ENCODE assay signal across 8 cellular contexts in the genomic region with DNA sequence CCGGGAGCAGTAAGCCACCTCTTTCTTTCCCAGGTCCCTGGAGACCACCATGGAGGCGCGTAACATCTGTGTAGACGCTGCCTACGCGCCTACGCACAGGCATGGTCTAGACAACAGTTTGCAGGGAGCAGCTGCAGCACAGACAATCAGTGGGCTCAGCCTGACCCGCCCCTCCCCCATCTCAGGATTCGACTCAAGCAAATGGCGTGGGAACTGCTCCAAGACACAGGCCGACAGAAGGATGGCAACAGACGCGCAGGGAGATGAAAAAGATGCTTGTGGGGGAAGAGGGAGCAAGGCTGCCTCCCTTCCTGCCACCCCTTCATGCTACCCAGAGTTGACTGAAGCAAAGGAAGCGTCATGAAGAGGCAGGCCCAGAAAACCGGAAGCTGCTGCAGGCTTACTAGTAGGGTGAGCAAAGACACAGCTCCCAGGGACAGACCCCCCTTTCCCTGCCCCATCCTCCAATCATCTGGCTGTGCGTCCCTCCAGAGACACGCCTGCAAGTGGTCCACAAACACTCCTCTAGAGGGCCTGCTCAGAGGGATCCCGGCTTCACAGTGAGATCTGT. TPM values are rescaled to one million over a fixed set of nuclear protein-coding genes. Genes with fewer than 3 reads are reported as not detected.
DNase-seq lines count a peak whose midpoint lies in the region; ATAC-seq and TF ChIP-seq lines count a peak whose summit lies in the region.

No MANE protein-coding gene starts in this region.

- H3K36me3 Mint-ChIP-seq in stimulated activated naive CD8-positive, alpha-beta T cell treated with anti-CD3 and anti-CD28 coated beads, Interleukin-15, Interleukin-2, amounts not matched to agents 100 ng/mL and 50 ng/mL, for 24 hours (ENCODE audit: low read depth): peaks cover 11% of the 10 kb centered on the region

- TF ChIP-seq CTCF in DOHH2 (IDR thresholded peaks at IDR 0.05; ENCODE audit: low read depth, low read length, poor library complexity, severe bottlenecking) (peak; percentile 49), breast epithelium (IDR thresholded peaks at IDR 0.05) (no peak), lower lobe of right lung (IDR thresholded peaks at IDR 0.05) (no peak), prostate gland (IDR thresholded peaks at IDR 0.05) (no peak)

- H3K27me3 ChIP-seq in DOHH2 (ENCODE audit: control insufficient read depth, low read length) (no peaks in the 10 kb centered on the region), breast epithelium (no peaks in the 10 kb centered on the region), lower lobe of right lung (ENCODE audit: low read depth) (no peaks in the 10 kb centered on the region), prostate gland (replicated peaks; ENCODE audit: insufficient read depth) (no peaks in the 10 kb centered on the region)

- peak overlapping the region; percentile 22 for H3K27ac ChIP-seq in DOHH2 (ENCODE audit: low read depth, low read length)
- peak overlapping the region; percentile 36 to 56 for H3K27ac ChIP-seq in breast epithelium
- H3K27ac ChIP-seq in lower lobe of right lung: peak overlapping the region; percentile 66
- no peak overlapping the region for H3K27ac ChIP-seq in prostate gland

- intact Hi-C loops in breast epithelium (cut with DNase I; ENCODE audit: low total_unique reads): no loop called here
- intact Hi-C loops in lower lobe of right lung (cut with DNase I): no loop called here
- intact Hi-C loops in prostate gland (cut with DNase I): no loop called here

- H3K36me3 ChIP-seq in DOHH2 (ENCODE audit: control insufficient read depth, low read length): peaks cover 71% of the 10 kb centered on the region
- no peaks in the 10 kb centered on the region for H3K36me3 ChIP-seq in breast epithelium
- peaks cover 27% of the 10 kb centered on the region for H3K36me3 ChIP-seq in lower lobe of right lung
- no peaks in the 10 kb centered on the region for H3K36me3 ChIP-seq in prostate gland

- H3K4me1 ChIP-seq in DOHH2 (ENCODE audit: control insufficient read depth, low read length): peaks cover 63% of the 10 kb centered on the region
- H3K4me1 ChIP-seq in breast epithelium: peaks cover 0 to 8% of the 10 kb centered on the region in 2 donors
- peaks cover 48% of the 10 kb centered on the region for H3K4me1 ChIP-seq in lower lobe of right lung
- H3K4me1 ChIP-seq in prostate gland (replicated peaks): peaks cover 6% of the 10 kb centered on the region

- peaks cover 18% of the 10 kb centered on the region for H3F3A ChIP-seq in DOHH2 (ENCODE audit: control insufficient read depth, insufficient read depth)

- TF ChIP-seq POLR2A in breast epithelium (IDR thresholded peaks at IDR 0.05) (no peak), prostate gland (IDR thresholded peaks at IDR 0.05) (no peak)

- peaks cover 44% of the 10 kb centered on the region for H3K4me1 Mint-ChIP-seq in stimulated activated naive CD8-positive, alpha-beta T cell treated with anti-CD3 and anti-CD28 coated beads, Interleukin-15, Interleukin-2, amounts not matched to agents 100 ng/mL and 50 ng/mL, for 24 hours (ENCODE audit: low read depth)

- no peaks in the 10 kb centered on the region for H3K27me3 Mint-ChIP-seq in stimulated activated naive CD8-positive, alpha-beta T cell treated with anti-CD3 and anti-CD28 coated beads, Interleukin-15, Interleukin-2, amounts not matched to agents 100 ng/mL and 50 ng/mL, for 24 hours

- H3K4me2 ChIP-seq in DOHH2 (ENCODE audit: low read length): peak overlapping the region; percentile 43

- ATAC-seq in lower lobe of right lung (peak; percentile 56 to 70), HG03565 (IDR thresholded peaks at IDR 0.05; ENCODE audit: unreplicated experiment) (no peak)

- H3K9me3 ChIP-seq in DOHH2 (ENCODE audit: control insufficient read depth, insufficient read depth, low read length) (no peaks in the 10 kb centered on the region), breast epithelium (no peaks in the 10 kb centered on the region), lower lobe of right lung (no peaks in the 10 kb centered on the region), prostate gland (no peaks in the 10 kb centered on the region)

- peaks cover 17% of the 10 kb centered on the region; the same call in 1 of the 2 replicates for H4K20me1 ChIP-seq in DOHH2 (ENCODE audit: control insufficient read depth, insufficient read depth, low read depth, low read length)

- H3K4me3 Mint-ChIP-seq in stimulated activated naive CD8-positive, alpha-beta T cell treated with anti-CD3 and anti-CD28 coated beads, Interleukin-15, Interleukin-2, amounts not matched to agents 100 ng/mL and 50 ng/mL, for 24 hours: no peak overlapping the region

- H3K9me3 Mint-ChIP-seq in stimulated activated naive CD8-positive, alpha-beta T cell treated with anti-CD3 and anti-CD28 coated beads, Interleukin-15, Interleukin-2, amounts not matched to agents 100 ng/mL and 50 ng/mL, for 24 hours: no peaks in the 10 kb centered on the region

- DNase-seq in T-helper 1 cell: peak in 4 of 5 donors; percentile 45 to 68 (median 54)
- DNase-seq in breast epithelium (ENCODE audit: low spot score in 2 of 2): no peak
- peak; percentile 75 for DNase-seq in lower lobe of right lung
- DNase-seq in GOT3 (lab: John Stamatoyannopoulos, UW): no peak
- no peak for DNase-seq in prostate gland (ENCODE audit: low spot score)

- no peaks in the 10 kb centered on the region for H3K9me2 ChIP-seq in DOHH2 (replicated peaks; ENCODE audit: control insufficient read depth, low read length)

- H3K27ac Mint-ChIP-seq in stimulated activated naive CD8-positive, alpha-beta T cell treated with anti-CD3 and anti-CD28 coated beads, Interleukin-15, Interleukin-2, amounts not matched to agents 100 ng/mL and 50 ng/mL, for 24 hours: peak overlapping the region; percentile 79

- peak overlapping the region; percentile 7; the same call in 1 of the 2 replicates for H3K4me3 ChIP-seq in DOHH2 (ENCODE audit: low read length)
- H3K4me3 ChIP-seq in breast epithelium: no peak overlapping the region
- no peak overlapping the region for H3K4me3 ChIP-seq in lower lobe of right lung
- H3K4me3 ChIP-seq in prostate gland: no peak overlapping the region

- WGBS in prostate gland: 57% methylated on average over 18 of the region's 18 CpGs

- peaks cover 90% of the 10 kb centered on the region for H3K79me2 ChIP-seq in DOHH2 (ENCODE audit: control insufficient read depth, low read length)

RNA-seq across cellular contexts. Expression of gene STK40, which starts 19.5 kb away (rescaled TPM):
- 10 to 100 TPM; 22.5 to 36.0 (median 26.2) TPM for total RNA-seq in breast epithelium
- 74.2 TPM for total RNA-seq in lower lobe of right lung
- 100 to 1,000 TPM in 1 of 2 donors, 10 to 100 TPM in 1; 30.8 to 111 TPM for total RNA-seq in prostate gland

RNA-seq across cellular contexts. Expression of gene LSM10, which starts 31.5 kb away (rescaled TPM):
- total RNA-seq in breast epithelium (10 to 100 TPM; 31.8 to 49.5 (median 39.7) TPM), lower lobe of right lung (44.5 TPM), prostate gland (10 to 100 TPM; 36.8 to 72.7 TPM)

RNA-seq across cellular contexts. Expression of gene EVA1B, which starts 42.7 kb away (rescaled TPM):
- total RNA-seq in breast epithelium: 100 to 1,000 TPM in 2 of 3 donors, 10 to 100 TPM in 1; 62.1 to 129 (median 118) TPM
- 25.7 TPM for total RNA-seq in lower lobe of right lung
- total RNA-seq in prostate gland: 10 to 100 TPM; 67.1 to 78.7 TPM

Comparison
In these comparisons a context has a peak if more than half of its experiments do, and no peak if none do; other contexts are left out.
1. H3K27ac ChIP-seq: peak in DOHH2 (single experiment), breast epithelium (2 of 2) and lower lobe of right lung (single experiment); none in prostate gland (0 of 2).
2. DNase-seq: peak in T-helper 1 cell (4 of 5) and lower lobe of right lung (single experiment); none in breast epithelium (0 of 2), GOT3 (single experiment) and prostate gland (single experiment).